Comparison of ENCODE assay signal across 30 cellular contexts in genomic region chr3:190557311-190557710, GRCh38.
"Had no signal": no experiment of that assay in that cellular context is flagged by ENCODE, and none has a peak within 500 bp of the region (broad histone marks: within the 10 kb centered on the region; RNA-seq: fewer than 3 reads in every experiment).

No MANE protein-coding gene starts in this region.

- H3K4me3 Mint-ChIP-seq: activated B cell treated with CpG ODN at 0.5 μM for 24 hours; activated CD4-positive, alpha-beta T cell treated with anti-CD3 and anti-CD28 coated beads, Interleukin-2, amount 10 ng/mL, durations not matched to agents 24 days and 14 days; activated CD8-positive, alpha-beta memory T cell treated with anti-CD3 and anti-CD28 coated beads, Interleukin-2, amount 10 ng/mL, durations not matched to agents 7 days and 5 days; activated naive CD4-positive, alpha-beta T cell treated with anti-CD3 and anti-CD28 coated beads, Interleukin-2, amount 10 ng/mL, durations not matched to agents 7 days and 5 days; activated naive CD8-positive, alpha-beta T cell treated with anti-CD3 and anti-CD28 coated beads, Interleukin-2, amount 10 ng/mL, durations not matched to agents 7 days and 5 days; activated T-cell treated with anti-CD3 and anti-CD28 coated beads, Interleukin-2, amount 50 U/mL, for 24 hours had no signal

- H3K27me3 ChIP-seq: breast epithelium, Peyer's patch, SJCRH30 had no signal

- H3K36me3 ChIP-seq: Peyer's patch, SJCRH30 had no signal

- H3K4me1 Mint-ChIP-seq: activated naive CD4-positive, alpha-beta T cell treated with anti-CD3 and anti-CD28 coated beads, Interleukin-2, amount 10 ng/mL, durations not matched to agents 7 days and 5 days had no signal

- H3K4me1 ChIP-seq: breast epithelium, Peyer's patch, SJCRH30 had no signal

- H3K4me3 ChIP-seq: breast epithelium, Peyer's patch, SJCRH30 had no signal

- ATAC-seq: activated CD8-positive, alpha-beta memory T cell treated with anti-CD3 and anti-CD28 coated beads, Interleukin-2, amount 10 ng/mL, durations not matched to agents 7 days and 5 days had no signal

- H3K27ac ChIP-seq: breast epithelium, Peyer's patch, RWPE1, SJCRH30 had no signal

- H3K9me2 ChIP-seq: SK-N-SH had no signal

- H3K27ac Mint-ChIP-seq: activated B cell treated with CpG ODN at 0.5 μM for 24 hours; activated CD8-positive, alpha-beta memory T cell treated with anti-CD3 and anti-CD28 coated beads, Interleukin-2, amount 10 ng/mL, durations not matched to agents 7 days and 5 days; activated naive CD4-positive, alpha-beta T cell treated with anti-CD3 and anti-CD28 coated beads, Interleukin-2, amount 10 ng/mL, durations not matched to agents 7 days and 5 days; activated naive CD8-positive, alpha-beta T cell treated with anti-CD3 and anti-CD28 coated beads, Interleukin-2, amount 10 ng/mL, durations not matched to agents 7 days and 5 days; activated T-cell treated with anti-CD3 and anti-CD28 coated beads, Interleukin-2, amount 50 U/mL, for 24 hours had no signal

- H3K27me3 Mint-ChIP-seq: activated B cell treated with CpG ODN at 0.5 μM for 24 hours; activated CD4-positive, alpha-beta T cell treated with anti-CD3 and anti-CD28 coated beads, Interleukin-2, amount 10 ng/mL, durations not matched to agents 24 days and 14 days; activated CD8-positive, alpha-beta memory T cell treated with anti-CD3 and anti-CD28 coated beads, Interleukin-2, amount 10 ng/mL, durations not matched to agents 7 days and 5 days; activated naive CD4-positive, alpha-beta T cell treated with anti-CD3 and anti-CD28 coated beads, Interleukin-2, amount 10 ng/mL, durations not matched to agents 7 days and 5 days; activated naive CD8-positive, alpha-beta T cell treated with anti-CD3 and anti-CD28 coated beads, Interleukin-2, amount 10 ng/mL, durations not matched to agents 7 days and 5 days; activated T-cell treated with anti-CD3 and anti-CD28 coated beads, Interleukin-2, amount 50 U/mL, for 24 hours had no signal

- H3K9me3 Mint-ChIP-seq: activated naive CD4-positive, alpha-beta T cell treated with anti-CD3 and anti-CD28 coated beads, Interleukin-2, amount 10 ng/mL, durations not matched to agents 7 days and 5 days had no signal

- DNase-seq: activated B cell treated with CpG ODN at 0.5 μM for 24 hours; activated CD4-positive, alpha-beta T cell treated with anti-CD3 and anti-CD28 coated beads for 1 hour; activated CD4-positive, alpha-beta T cell treated with anti-CD3 and anti-CD28 coated beads, Interleukin-2, amount 10 ng/mL, durations not matched to agents 24 days and 14 days; activated CD4-positive, alpha-beta T cell treated with anti-CD3 and anti-CD28 coated beads, Interleukin-2, amount 50 U/mL, for 48 hours; activated CD8-positive, alpha-beta memory T cell treated with anti-CD3 and anti-CD28 coated beads, Interleukin-2, amount 10 ng/mL, durations not matched to agents 7 days and 5 days; activated gamma-delta T cell treated with Interleukin-2 at 50 U/mL for 16 hours; activated naive CD4-positive, alpha-beta T cell treated with anti-CD3 and anti-CD28 coated beads, Interleukin-2, amount 10 ng/mL, durations not matched to agents 7 days and 5 days; activated naive CD8-positive, alpha-beta T cell treated with anti-CD3 and anti-CD28 coated beads, Interleukin-2, amount 10 ng/mL, durations not matched to agents 7 days and 5 days; activated T-cell treated with anti-CD3 and anti-CD28 coated beads, Interleukin-2, amount 50 U/mL, for 24 hours; aorta; caudate nucleus; KBM-7; NCI-H1092 treated with DMSO at 0.1 percent for 48 hours; NCI-H1417 treated with DMSO at 0.1 percent for 48 hours; NCI-H1694; NCI-H2029; NCI-H2107; NCI-H2171 treated with DMSO at 0.1 percent for 48 hours; NCI-H226; NCI-H526; NCI-H82; NK-92 treated with Interleukin-12 subunit alpha and Interleukin-12 subunit beta, amount 100 ng/mL, for 24 hours; OCI-M1; Peyer's patch; Right ventricle myocardium superior; SJCRH30; SK-N-SH; T-helper 1 cell had no signal

- H3K4me2 ChIP-seq: SK-N-SH had no signal

- H3K9me3 ChIP-seq: Peyer's patch, SJCRH30 had no signal
